In the genomic region with DNA sequence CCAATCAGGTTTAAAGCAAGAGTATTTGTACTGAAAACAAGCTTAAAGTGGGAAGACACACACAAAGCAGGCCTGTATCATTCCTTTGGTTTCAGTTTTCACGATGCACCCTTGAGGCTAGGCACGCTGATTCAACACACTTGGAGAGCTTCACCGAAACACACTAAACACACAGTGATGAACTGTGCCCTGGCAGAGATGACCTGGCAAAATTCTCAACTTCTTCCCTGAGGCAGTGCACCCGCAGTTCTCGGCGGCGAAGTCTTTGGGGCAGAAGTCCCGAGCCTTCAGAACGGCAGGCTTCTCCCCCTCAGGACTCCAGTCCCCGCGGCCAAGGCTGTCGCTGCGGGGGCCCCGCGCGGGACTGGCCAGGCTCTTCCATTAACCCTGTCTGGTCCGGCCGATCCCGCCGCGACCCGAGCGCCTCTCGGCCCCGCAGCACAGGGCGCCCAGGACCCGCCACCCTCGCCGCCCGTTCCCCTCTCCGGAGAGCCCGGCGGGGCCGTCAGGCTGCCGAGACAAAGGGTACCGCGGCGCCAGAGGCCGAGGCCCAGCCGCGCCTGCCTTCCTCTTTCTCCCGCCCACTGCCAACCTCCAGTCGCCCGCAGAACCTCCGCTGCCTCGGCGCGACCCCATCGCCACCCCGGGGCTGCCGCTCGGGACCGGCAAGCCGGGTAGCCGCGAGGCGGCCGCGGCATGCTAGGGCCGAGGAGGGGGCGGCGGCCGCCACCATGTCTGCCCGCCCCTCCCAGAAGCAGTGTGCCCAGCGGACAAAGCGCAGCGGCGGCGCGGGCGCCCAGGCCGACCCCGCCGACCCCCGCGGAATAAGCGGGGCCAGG, we compare ENCODE assay signal across 8 cellular contexts. TPM values are rescaled to one million over a fixed set of nuclear protein-coding genes. Genes with fewer than 3 reads are reported as not detected.
DNase-seq lines count a peak whose midpoint lies in the region; ATAC-seq, FAIRE-seq and TF ChIP-seq lines count a peak whose summit lies in the region.

No MANE protein-coding gene starts in this region.

- no peaks in the 10 kb centered on the region for H3K27me3 ChIP-seq in endothelial cell of umbilical vein (ENCODE audit: control insufficient read depth in 2 of 2, insufficient read depth in 2 of 2, low read length in 2 of 2)
- no peaks in the 10 kb centered on the region for H3K27me3 ChIP-seq in mononuclear cell (ENCODE audit: insufficient read depth, low read length)

- TF ChIP-seq CTCF in 22Rv1 (IDR thresholded peaks at IDR 0.05) (no peak), endothelial cell of umbilical vein (IDR thresholded peaks at IDR 0.05; ENCODE audit: extremely low read depth in 1 of 2, insufficient read depth in 1 of 2, low read depth in 1 of 2, low read length in 2 of 2) (no peak)

- peaks cover 6% of the 10 kb centered on the region for H4K20me1 ChIP-seq in endothelial cell of umbilical vein (replicated peaks; ENCODE audit: control insufficient read depth, extremely low read depth, insufficient read depth, low read length)

- CTCF ChIA-PET in endothelial cell of umbilical vein (lab: Charles Lee): interaction anchor here (0.9 to 1.8 kb wide), 4 partner anchors 20 to 809 kb away, joined by 3 to 6 read pairs (median 4); no protein-coding TSS in a partner anchor

- peaks cover 80% of the 10 kb centered on the region for H3K79me2 ChIP-seq in endothelial cell of umbilical vein (ENCODE audit: control insufficient read depth, insufficient read depth, low read length)

- POLR2A ChIA-PET in endothelial cell of umbilical vein (lab: Charles Lee): interaction anchor here (0.7 to 1.5 kb wide), 5 partner anchors 8 to 1818 kb away, joined by 3 to 12 read pairs (median 4); partner anchors contain the start of gene USP8

- H3K36me3 ChIP-seq in endothelial cell of umbilical vein (ENCODE audit: control insufficient read depth in 2 of 2, extremely low read depth in 1 of 2, insufficient read depth in 2 of 2, low read length in 2 of 2): no peaks in the 10 kb centered on the region

- H3K9ac ChIP-seq in endothelial cell of umbilical vein (replicated peaks; ENCODE audit: extremely low read depth, insufficient read depth, low read length): peak overlapping the region; percentile 99

- TF ChIP-seq POLR2A in endothelial cell of umbilical vein (IDR thresholded peaks at IDR 0.05; ENCODE audit: low read depth, low read length): peak; percentile 91

- BruUV-seq in endothelial cell of umbilical vein (replicated peaks; lab: Mats Ljungman, UMichigan): TSS peak; percentile 15

- FAIRE-seq in endothelial cell of umbilical vein (lab: Jason Lieb, UNC): peak; percentile 79

- peak overlapping the region; percentile 95 for H3K27ac ChIP-seq in 22Rv1
- peak overlapping the region; percentile 98 for H3K27ac ChIP-seq in endothelial cell of umbilical vein (ENCODE audit: insufficient read depth, low read depth, low read length)

- no peaks in the 10 kb centered on the region for H3K9me1 ChIP-seq in endothelial cell of umbilical vein (replicated peaks; ENCODE audit: control insufficient read depth, extremely low read depth, insufficient read depth, low read length)

- peak overlapping the region; percentile 81 for H2AFZ ChIP-seq in endothelial cell of umbilical vein (ENCODE audit: low read depth, low read length)

- no peaks in the 10 kb centered on the region for H3K9me3 ChIP-seq in endothelial cell of umbilical vein (replicated peaks; ENCODE audit: control insufficient read depth, insufficient read depth, low read length)
- no peaks in the 10 kb centered on the region for H3K9me3 ChIP-seq in mononuclear cell (ENCODE audit: low read depth, low read length)

- intact Hi-C loops in endothelial cell of umbilical vein (cut with micrococcal nuclease): loop anchor here (5.0 to 10.0 kb wide), 5 partner anchors 411 to 1479 kb away; partner anchors contain the start of genes AP4E1, EID1, SPPL2A and TNFAIP8L3

- peak; percentile 88 for DNase-seq in NCI-H82 (lab: John Stamatoyannopoulos, UW)
- peak; percentile 83 for DNase-seq in activated CD8-positive, alpha-beta memory T cell treated with anti-CD3 and anti-CD28 coated beads, Interleukin-2, amount 50 U/mL, for 48 hours
- peak; percentile 92 for DNase-seq in endothelial cell of umbilical vein (ENCODE audit: low read depth, low spot score)
- peak; percentile 25 to 39 for DNase-seq in stimulated activated CD8-positive, alpha-beta memory T cell treated with anti-CD3 and anti-CD28 coated beads, Interleukin-2, amount 100 ng/mL, for 48 hours (ENCODE audit: low read depth in 2 of 2)

- dilution Hi-C loops in endothelial cell of umbilical vein (cut with MboI; ENCODE audit: extremely low pct_ligation_motif_present, low sequenced_read_pairs): no loop called here

- H3K4me3 ChIP-seq in endothelial cell of umbilical vein (replicated peaks in 1 of 3; ENCODE audit: insufficient read depth in 1 of 3, low read depth in 1 of 3, low read length in 3 of 3) (peak overlapping the region; percentile 69 to 97 (median 79)), mononuclear cell (ENCODE audit: low read length) (peak overlapping the region; percentile 93)

- peak; percentile 37 for ATAC-seq in GM18502 (IDR thresholded peaks at IDR 0.05; ENCODE audit: poor library complexity, unreplicated experiment)
- ATAC-seq in HG02981 (IDR thresholded peaks at IDR 0.05; ENCODE audit: unreplicated experiment): peak; percentile 28

- H3K4me1 ChIP-seq in endothelial cell of umbilical vein (ENCODE audit: control insufficient read depth, extremely low read depth, insufficient read depth, low read length) (peaks cover 38% of the 10 kb centered on the region), mononuclear cell (ENCODE audit: insufficient read depth, low read length) (peaks cover 53% of the 10 kb centered on the region)

- peak overlapping the region; percentile 100 for H3K4me2 ChIP-seq in endothelial cell of umbilical vein (ENCODE audit: insufficient read depth, low read length)

TF ChIP-seq in endothelial cell of umbilical vein, 7 proteins besides CTCF, POLR2A, EP300 and RAD21:
- peak; percentile 48 for TF ChIP-seq POLR2AphosphoS5 (IDR thresholded peaks at IDR 0.05; ENCODE audit: insufficient read depth, low read depth, low read length)
- TF ChIP-seq EZH2 (IDR thresholded peaks at IDR 0.05; ENCODE audit: borderline replicate concordance, low read depth, low read length, severe bottlenecking): no peak
- no peak for TF ChIP-seq MAX (IDR thresholded peaks at IDR 0.05; ENCODE audit: insufficient read depth, insufficient read length)
- no peak for TF ChIP-seq MYC (IDR thresholded peaks at IDR 0.05; ENCODE audit: low read depth, low read length)
- no peak for TF ChIP-seq FOS (IDR thresholded peaks at IDR 0.05; ENCODE audit: borderline replicate concordance, insufficient read depth, low read length)

RNA-seq across cellular contexts. Expression of gene GABPB1, which starts 0.8 kb away (rescaled TPM):
- total RNA-seq in endothelial cell of umbilical vein: 57.8 and 59.7 TPM in 2 replicates
- polyA plus RNA-seq in endothelial cell of umbilical vein: 39.7 and 42.3 TPM in 2 replicates
- polyA plus RNA-seq in endothelial cell of umbilical vein (2011; cell fraction: cytosol; rRNA removed): 48.0 and 55.2 TPM in 2 replicates
- polyA plus RNA-seq in endothelial cell of umbilical vein (2011; cell fraction: nucleus; rRNA removed): 56.5 and 67.4 TPM in 2 replicates
- polyA plus RNA-seq in endothelial cell of umbilical vein (2012): 36.9 and 44.5 TPM in 2 replicates
- polyA minus RNA-seq in endothelial cell of umbilical vein: 86.2 and 96.7 TPM in 2 replicates
- 24.8 TPM for polyA minus RNA-seq in endothelial cell of umbilical vein (2011; cell fraction: cytosol; rRNA and poly(A)+ RNA removed)
- polyA minus RNA-seq in endothelial cell of umbilical vein (2011; cell fraction: nucleus; rRNA and poly(A)+ RNA removed): 44.1 and 52.9 TPM in 2 replicates
- 82.1 TPM for total RNA-seq in mononuclear cell

Comparison
In these comparisons a context has a peak if more than half of its experiments do, and no peak if none do; other contexts are left out.
1. Peak in every context shown above with its lines: DNase-seq, ATAC-seq, H3K4me3 ChIP-seq and H3K27ac ChIP-seq.
2. DNase-seq: peak in every context shown above with its lines; median percentile 92 in endothelial cell of umbilical vein; 88 in NCI-H82; 83 in activated CD8-positive, alpha-beta memory T cell treated with anti-CD3 and anti-CD28 coated beads, Interleukin-2, amount 50 U/mL, for 48 hours; 32 in stimulated activated CD8-positive, alpha-beta memory T cell treated with anti-CD3 and anti-CD28 coated beads, Interleukin-2, amount 100 ng/mL, for 48 hours.